24 cellular contexts compared by ENCODE assay signal in the genomic region with DNA sequence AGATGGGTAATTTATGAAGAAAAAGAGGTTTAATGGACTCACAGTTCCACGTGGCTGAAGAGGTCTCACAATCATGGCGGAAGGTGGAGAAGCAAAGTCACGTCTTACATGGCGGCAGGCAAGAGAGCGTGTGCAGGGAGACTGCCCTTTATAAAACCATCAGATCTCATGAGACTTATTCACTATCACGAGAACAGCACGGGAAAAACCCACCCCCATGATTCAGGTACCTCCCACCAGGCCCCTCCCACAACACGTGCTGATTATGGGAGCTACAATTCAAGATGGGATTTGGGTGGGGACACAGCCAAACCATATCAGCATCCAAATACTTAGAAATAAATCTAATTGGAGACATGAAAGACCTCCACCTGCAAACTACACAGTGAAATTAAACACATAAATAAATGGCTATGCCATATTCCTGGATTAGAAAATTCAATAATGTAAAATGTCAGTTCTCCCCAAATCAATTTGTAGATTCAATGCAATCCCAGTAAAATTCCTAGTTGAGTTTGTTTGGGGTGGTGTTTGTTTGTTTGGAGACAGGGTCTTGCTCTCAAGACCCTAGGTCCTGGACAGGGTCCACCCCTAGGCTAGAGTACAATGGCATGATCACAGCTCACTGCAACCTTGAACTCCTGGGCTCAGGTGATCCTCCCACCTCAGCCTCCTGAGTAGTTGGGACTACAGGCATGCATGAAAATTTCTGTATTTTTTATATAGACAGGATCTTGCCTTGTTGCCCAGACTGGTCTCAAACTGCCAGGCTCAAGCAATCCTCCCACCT.
DNase-seq lines count a peak whose midpoint lies in the region; ATAC-seq, FAIRE-seq and TF ChIP-seq lines count a peak whose summit lies in the region.
"Had no signal": no experiment of that assay in that cellular context is flagged by ENCODE, and none has a peak within 500 bp of the region (broad histone marks: within the 10 kb centered on the region; RNA-seq: fewer than 3 reads in every experiment).

No MANE protein-coding gene starts in this region.

- H3K36me3 Mint-ChIP-seq in osteocyte (ENCODE audit: unreplicated experiment), result no peaks in the 10 kb centered on the region
- H3K36me3 Mint-ChIP-seq: CD4-positive, CD25-positive, alpha-beta regulatory T cell had no signal

- no peaks in the 10 kb centered on the region for H3K27me3 Mint-ChIP-seq in osteocyte (ENCODE audit: unreplicated experiment)

- H3K27ac Mint-ChIP-seq in osteocyte (ENCODE audit: unreplicated experiment), result no peak overlapping the region
- H3K27ac Mint-ChIP-seq: CD4-positive, CD25-positive, alpha-beta regulatory T cell; CD8-positive, alpha-beta memory T cell; HFFc6; IgD-negative memory B cell had no signal

- TF ChIP-seq CTCF in Panc1 (IDR thresholded peaks at IDR 0.05) (no peak), RWPE2 (IDR thresholded peaks at IDR 0.05; ENCODE audit: poor library complexity, severe bottlenecking) (no peak), osteocyte (IDR thresholded peaks at IDR 0.05) (no peak)

- H3K4me1 ChIP-seq in Panc1 (ENCODE audit: control insufficient read depth, insufficient read depth, low read length), result no peaks in the 10 kb centered on the region
- no peaks in the 10 kb centered on the region for H3K4me1 ChIP-seq in RWPE2 (ENCODE audit: insufficient read depth, poor library complexity, severe bottlenecking)
- H3K4me1 ChIP-seq: BE2C had no signal

- H3K27me3 ChIP-seq in Panc1 (ENCODE audit: control insufficient read depth, insufficient read depth, low read length) (no peaks in the 10 kb centered on the region), RWPE2 (ENCODE audit: insufficient read depth, poor library complexity, severe bottlenecking) (peaks cover 45% of the 10 kb centered on the region)
- H3K27me3 ChIP-seq: BE2C had no signal

- DNase-seq in Panc1 (ENCODE audit: low read depth, low spot score) (no peak), RWPE2 (ENCODE audit: low spot score) (peak; percentile 55), osteocyte (ENCODE audit: extremely low spot score, unreplicated experiment) (peak; percentile 46), NCI-H1930 (lab: John Stamatoyannopoulos, UW) (no peak), GM19239 (ENCODE audit: insufficient read length, low spot score) (no peak)
- no peak for DNase-seq in stimulated activated CD4-positive, alpha-beta T cell treated with anti-CD3 and anti-CD28 coated beads, Interleukin-4, amount 100 ng/mL, for 24 hours
- DNase-seq: ACHN; BE2C; C1 segment of cervical spinal cord; CD4-positive, CD25-positive, alpha-beta regulatory T cell; CD8-positive, alpha-beta memory T cell; COR-L47; DMS 273 treated with DMSO at 0.1 percent for 48 hours; DMS53; DND-41; EL; GM23248; HFFc6 had no signal

- BruUV-seq in Panc1 (replicated peaks; lab: Mats Ljungman, UMichigan), result no TSS peak

- H3K9me3 ChIP-seq in Panc1 (ENCODE audit: control insufficient read depth, insufficient read depth, low read depth, low read length) (no peaks in the 10 kb centered on the region), RWPE2 (ENCODE audit: severe bottlenecking) (no peaks in the 10 kb centered on the region)
- H3K9me3 ChIP-seq: BE2C had no signal

- POLR2A ChIA-PET in Panc1 (lab: Charles Lee), result no interaction called here

- FAIRE-seq in GM19239 (lab: Jason Lieb, UNC), result no peak
- FAIRE-seq: A204.1, GM12878, H54 had no signal

- H3K4me3 Mint-ChIP-seq in osteocyte (ENCODE audit: unreplicated experiment), result no peak overlapping the region
- H3K4me3 Mint-ChIP-seq: CD4-positive, CD25-positive, alpha-beta regulatory T cell; HFFc6; IgD-negative memory B cell had no signal

- H3K9me3 Mint-ChIP-seq in osteocyte (ENCODE audit: unreplicated experiment), result no peaks in the 10 kb centered on the region
- H3K9me3 Mint-ChIP-seq: CD8-positive, alpha-beta memory T cell; HFFc6 had no signal

- H3K27ac ChIP-seq in Panc1 (ENCODE audit: low read length) (no peak overlapping the region), RWPE2 (ENCODE audit: poor library complexity, severe bottlenecking) (no peak overlapping the region)
- H3K27ac ChIP-seq: GM23248, HL-60 had no signal

- H3K4me3 ChIP-seq in Panc1 (ENCODE audit: low read depth in 2 of 2, low read length in 2 of 2) (no peak overlapping the region), RWPE2 (ENCODE audit: severe bottlenecking) (no peak overlapping the region)
- H3K4me3 ChIP-seq: GM12878, GM23248 had no signal

- intact Hi-C loops in Panc1 (cut with micrococcal nuclease; ENCODE audit: unreplicated experiment), result no loop called here

- peak; percentile 17; the same call in 1 of the 2 replicates for ATAC-seq in Panc1
- ATAC-seq in RWPE2 (ENCODE audit: low read depth), result peak; percentile 3; the same call in 2 of the 3 replicates
- ATAC-seq: GM12878, HCT116 had no signal

- H3K36me3 ChIP-seq in Panc1 (ENCODE audit: control insufficient read depth, insufficient read depth, low read length) (no peaks in the 10 kb centered on the region), RWPE2 (ENCODE audit: low read depth) (no peaks in the 10 kb centered on the region)
- H3K36me3 ChIP-seq: BE2C had no signal

- H3K4me1 Mint-ChIP-seq in osteocyte (ENCODE audit: unreplicated experiment), result no peaks in the 10 kb centered on the region
- H3K4me1 Mint-ChIP-seq: CD8-positive, alpha-beta memory T cell; IgD-negative memory B cell had no signal

- in situ Hi-C loops in Panc1 (cut with HindIII; ENCODE audit: low pct_unique_long_range_greater_than_20kb, low sequenced_read_pairs), result no loop called here

- CTCF ChIA-PET in Panc1 (lab: Charles Lee), result no interaction called here

Comparison
In these comparisons a context has a peak if more than half of its experiments do, and no peak if none do; other contexts are left out.
1. DNase-seq: peak in RWPE2 (single experiment) and osteocyte (single experiment); none in Panc1 (single experiment), stimulated activated CD4-positive, alpha-beta T cell treated with anti-CD3 and anti-CD28 coated beads, Interleukin-4, amount 100 ng/mL, for 24 hours (single experiment), NCI-H1930 (0 of 2) and GM19239 (single experiment).